ENCODE assay signal across 23 cellular contexts in the genomic region with DNA sequence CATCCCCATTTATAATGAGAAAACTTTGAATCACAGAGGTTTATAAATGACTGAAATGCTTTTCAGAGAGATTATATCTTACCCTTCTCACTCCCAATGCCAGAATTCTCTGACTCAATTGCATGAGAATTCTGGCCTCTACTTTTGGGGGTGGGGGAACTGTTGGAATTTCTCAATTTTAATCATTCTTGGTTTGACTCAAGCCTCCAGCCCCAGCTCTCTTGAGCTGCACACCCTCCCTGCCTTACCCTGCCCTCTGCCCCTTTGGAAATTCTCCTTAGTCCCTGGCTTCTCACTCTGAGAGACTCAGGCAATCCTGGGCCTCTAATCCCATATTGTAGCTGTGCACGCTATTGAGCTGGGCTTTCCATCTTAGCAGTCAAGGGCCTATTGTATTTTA. TPM values are rescaled to one million over a fixed set of nuclear protein-coding genes. Genes with fewer than 3 reads are reported as not detected.
"Had no signal": no experiment of that assay in that cellular context is flagged by ENCODE, and none has a peak within 500 bp of the region (broad histone marks: within the 10 kb centered on the region; RNA-seq: fewer than 3 reads in every experiment).

No MANE protein-coding gene starts in this region.

- H3K9me3 ChIP-seq: body of pancreas, esophagus muscularis mucosa, lower lobe of right lung, pancreas, stomach, testis had no signal

- ATAC-seq: body of pancreas, heart left ventricle, lower lobe of right lung, pancreas, sciatic nerve had no signal

- H3K4me3 ChIP-seq: body of pancreas, esophagus muscularis mucosa, heart left ventricle, lower lobe of right lung, pancreas, spleen, stomach, testis had no signal

- H3K4me3 Mint-ChIP-seq: activated T-helper 1 cell treated with anti-CD3 and anti-CD28 coated beads, Interleukin-12 subunit alpha, Interleukin-12 subunit beta, Interleukin-2, Interleukin-4 antibody, amounts not matched to agents 30 ng/mL and 10 ng/mL and 1 ng/mL, durations not matched to agents 14 hours and 24 hours and 36 hours; immature natural killer cell had no signal

- H3K27ac ChIP-seq: body of pancreas, esophagus muscularis mucosa, heart left ventricle, lower lobe of right lung, pancreas, spleen, stomach, testis had no signal

- FAIRE-seq: colon, frontal cortex, pancreas had no signal

- DNase-seq: activated CD4-positive, alpha-beta T cell treated with anti-CD3 and anti-CD28 coated beads, Interleukin-2, amount 50 U/mL, for 1 hour; activated CD4-positive, CD25-positive, alpha-beta regulatory T cell; activated naive CD4-positive, alpha-beta T cell treated with Interleukin-2 at 50 U/mL for 16 hours; body of pancreas; caudate nucleus; heart left ventricle; immature natural killer cell; lower lobe of right lung; midbrain; pancreas; spleen; stimulated activated CD4-positive, alpha-beta T cell treated with anti-CD3 and anti-CD28 coated beads, Interleukin-1b, Interleukin-23, amount 100 ng/mL, for 48 hours; stomach; testis had no signal

- H3K36me3 ChIP-seq: pancreas had no signal

- H3K9me3 Mint-ChIP-seq: activated T-helper 1 cell treated with anti-CD3 and anti-CD28 coated beads, Interleukin-12 subunit alpha, Interleukin-12 subunit beta, Interleukin-2, Interleukin-4 antibody, amounts not matched to agents 30 ng/mL and 10 ng/mL and 1 ng/mL, durations not matched to agents 14 hours and 24 hours and 36 hours; immature natural killer cell had no signal

- H3K27ac Mint-ChIP-seq: activated T-helper 1 cell treated with anti-CD3 and anti-CD28 coated beads, Interleukin-12 subunit alpha, Interleukin-12 subunit beta, Interleukin-2, Interleukin-4 antibody, amounts not matched to agents 30 ng/mL and 10 ng/mL and 1 ng/mL, durations not matched to agents 14 hours and 24 hours and 36 hours; immature natural killer cell had no signal

- H3K4me1 ChIP-seq: body of pancreas, esophagus muscularis mucosa, heart left ventricle, lower lobe of right lung, pancreas, stomach, testis had no signal

- H3K27me3 ChIP-seq: body of pancreas, esophagus muscularis mucosa, heart left ventricle, pancreas, spleen, stomach, testis had no signal

RNA-seq across cellular contexts. Expression of gene SPINK8, which starts 48.3 kb away (rescaled TPM):
- total RNA-seq: activated CD8-positive, alpha-beta memory T cell treated with anti-CD3 and anti-CD28 coated beads for 36 hours; activated T-helper 1 cell treated with anti-CD3 and anti-CD28 coated beads, Interleukin-12 subunit alpha, Interleukin-12 subunit beta, Interleukin-2, Interleukin-4 antibody, amounts not matched to agents 30 ng/mL and 10 ng/mL and 1 ng/mL, durations not matched to agents 14 hours and 24 hours and 36 hours; body of pancreas; esophagus muscularis mucosa; frontal cortex; heart left ventricle; lower lobe of right lung; myocyte; pancreas; sciatic nerve; stomach; testis had no signal
- polyA plus RNA-seq: adipose tissue, heart left ventricle, immature natural killer cell, neural cell, pancreas, stomach had no signal
